Comparison of ENCODE assay signal across 30 cellular contexts in genomic region chr11:103807806-103808205, GRCh38.
A peak's percentile ranks its signal among the peaks of the same experiment; 100 is the strongest.
DNase-seq lines count a peak whose midpoint lies in the region; ATAC-seq, FAIRE-seq and TF ChIP-seq lines count a peak whose summit lies in the region.
"Had no signal": no experiment of that assay in that cellular context is flagged by ENCODE, and none has a peak within 500 bp of the region (broad histone marks: within the 10 kb centered on the region; RNA-seq: fewer than 3 reads in every experiment).

No MANE protein-coding gene starts in this region.

- H3K4me1 ChIP-seq in A673 (ENCODE audit: insufficient read depth, low read length, poor library complexity, severe bottlenecking) (peaks cover 3% of the 10 kb centered on the region), astrocyte (ENCODE audit: insufficient read depth, low read length) (peaks cover 18% of the 10 kb centered on the region), mucosa of descending colon (ENCODE audit: low read depth) (peaks cover 7% of the 10 kb centered on the region), BE2C (no peaks in the 10 kb centered on the region)
- H3K4me1 ChIP-seq: breast epithelium, parathyroid adenoma, upper lobe of right lung had no signal

- peak; percentile 37 for DNase-seq in A673 (ENCODE audit: low spot score)
- DNase-seq in HT-29 (ENCODE audit: low spot score) = peak; percentile 44
- peak; percentile 93 for DNase-seq in astrocyte (ENCODE audit: low read depth)
- peak; percentile 46 for DNase-seq in kidney glomerular epithelial cell (lab: John Stamatoyannopoulos, UW)
- DNase-seq in mucosa of descending colon = no peak
- DNase-seq in BE2C = no peak
- DNase-seq in sciatic nerve (ENCODE audit: low spot score) = no peak
- no peak for DNase-seq in head of caudate nucleus
- DNase-seq: activated CD4-positive, CD25-positive, alpha-beta regulatory T cell treated with anti-CD3 and anti-CD28 coated beads, Interleukin-2, amount 50 U/mL, for 72 hours; activated CD8-positive, alpha-beta T cell treated with anti-CD3 and anti-CD28 coated beads for 36 hours; activated gamma-delta T cell; activated naive CD8-positive, alpha-beta T cell treated with anti-CD3 and anti-CD28 coated beads, Interleukin-2, amount 50 U/mL, for 24 hours; activated T-cell treated with anti-CD3 and anti-CD28 coated beads for 4 hours; cortex of kidney; hypothalamus; kidney; natural killer cell; NCI-H146; NCI-H774; Right ventricle myocardium superior; substantia nigra; upper lobe of right lung had no signal

- H3K27ac Mint-ChIP-seq in astrocyte (ENCODE audit: unreplicated experiment) = no peak overlapping the region
- H3K27ac Mint-ChIP-seq: activated CD8-positive, alpha-beta T cell treated with anti-CD3 and anti-CD28 coated beads for 36 hours; activated naive CD8-positive, alpha-beta T cell treated with anti-CD3 and anti-CD28 coated beads, Interleukin-2, amount 50 U/mL, for 24 hours; mesothelial cell of epicardium; natural killer cell had no signal

- CTCF ChIA-PET in A673 (lab: Charles Lee) = no interaction called here

- peak overlapping the region; percentile 31 for H3K4me2 ChIP-seq in astrocyte (ENCODE audit: low read length)
- H3K4me2 ChIP-seq: A549; BLaER1 treated with 17β-estradiol and CSF1 and Interleukin-3, amounts not matched to agents 10 nM and 100 nM had no signal

- no peak for TF ChIP-seq CTCF in A673 (conservative IDR thresholded peaks at IDR 0.05; ENCODE audit: low read depth, low read length)
- no peak for TF ChIP-seq CTCF in astrocyte (IDR thresholded peaks at IDR 0.05; ENCODE audit: insufficient read depth, low read depth, low read length)
- TF ChIP-seq CTCF in mucosa of descending colon (IDR thresholded peaks at IDR 0.05) = no peak
- no peak for TF ChIP-seq CTCF in BE2C (IDR thresholded peaks at IDR 0.05; ENCODE audit: low read depth, low read length)

- H3K36me3 ChIP-seq in A673 (ENCODE audit: insufficient read depth, low read length, poor library complexity, severe bottlenecking) (no peaks in the 10 kb centered on the region), astrocyte (ENCODE audit: insufficient read depth, low read length) (no peaks in the 10 kb centered on the region), mucosa of descending colon (ENCODE audit: low read depth) (no peaks in the 10 kb centered on the region), BE2C (no peaks in the 10 kb centered on the region)
- H3K36me3 ChIP-seq: BLaER1 treated with 17β-estradiol and CSF1 and Interleukin-3, amounts not matched to agents 10 nM and 100 nM; breast epithelium; upper lobe of right lung had no signal

- no peak overlapping the region for H3K4me3 ChIP-seq in A673 (ENCODE audit: low read depth, low read length, poor library complexity, severe bottlenecking)
- no peak overlapping the region for H3K4me3 ChIP-seq in astrocyte (ENCODE audit: insufficient read depth, low read depth, low read length)
- no peak overlapping the region for H3K4me3 ChIP-seq in mucosa of descending colon
- H3K4me3 ChIP-seq in BE2C (ENCODE audit: low read depth, low read length) = no peak overlapping the region
- H3K4me3 ChIP-seq: A549; BLaER1 treated with 17β-estradiol and CSF1 and Interleukin-3, amounts not matched to agents 10 nM and 100 nM; breast epithelium; K562; upper lobe of right lung had no signal

- H3K27me3 ChIP-seq in A673 (replicated peaks; ENCODE audit: insufficient read depth, low read depth, low read length, poor library complexity) (no peaks in the 10 kb centered on the region), astrocyte (ENCODE audit: insufficient read depth, low read length) (no peaks in the 10 kb centered on the region), BE2C (no peaks in the 10 kb centered on the region)
- H3K27me3 ChIP-seq: BLaER1 treated with 17β-estradiol and CSF1 and Interleukin-3, amounts not matched to agents 10 nM and 100 nM; breast epithelium; upper lobe of right lung had no signal

- H3K9me3 Mint-ChIP-seq in astrocyte (ENCODE audit: unreplicated experiment) = no peaks in the 10 kb centered on the region
- H3K9me3 Mint-ChIP-seq: activated CD8-positive, alpha-beta T cell treated with anti-CD3 and anti-CD28 coated beads for 36 hours; activated naive CD8-positive, alpha-beta T cell treated with anti-CD3 and anti-CD28 coated beads, Interleukin-2, amount 50 U/mL, for 24 hours; mesothelial cell of epicardium; natural killer cell had no signal

- H2AFZ ChIP-seq in astrocyte (ENCODE audit: low read depth, low read length) = no peak overlapping the region
- H2AFZ ChIP-seq: parathyroid adenoma had no signal

- H3K4me3 Mint-ChIP-seq in astrocyte (ENCODE audit: unreplicated experiment) = no peak overlapping the region
- H3K4me3 Mint-ChIP-seq: activated CD8-positive, alpha-beta T cell treated with anti-CD3 and anti-CD28 coated beads for 36 hours; activated naive CD8-positive, alpha-beta T cell treated with anti-CD3 and anti-CD28 coated beads, Interleukin-2, amount 50 U/mL, for 24 hours; mesothelial cell of epicardium; natural killer cell had no signal

- ATAC-seq in mucosa of descending colon (no peak), sciatic nerve (no peak)
- ATAC-seq: A549; activated CD8-positive, alpha-beta T cell treated with anti-CD3 and anti-CD28 coated beads for 36 hours; activated naive CD8-positive, alpha-beta T cell treated with anti-CD3 and anti-CD28 coated beads, Interleukin-2, amount 50 U/mL, for 24 hours; K562; natural killer cell; upper lobe of right lung had no signal

- peaks cover 37% of the 10 kb centered on the region for H3K4me1 Mint-ChIP-seq in astrocyte (ENCODE audit: low read depth, unreplicated experiment)
- H3K4me1 Mint-ChIP-seq: activated naive CD8-positive, alpha-beta T cell treated with anti-CD3 and anti-CD28 coated beads, Interleukin-2, amount 50 U/mL, for 24 hours; natural killer cell had no signal

- H3K27ac ChIP-seq in A673 (ENCODE audit: low read depth, low read length, poor library complexity, severe bottlenecking) = no peak overlapping the region
- H3K27ac ChIP-seq in astrocyte (ENCODE audit: low read depth, low read length) = peak overlapping the region; percentile 20
- H3K27ac ChIP-seq: BLaER1 treated with 17β-estradiol and CSF1 and Interleukin-3, amounts not matched to agents 10 nM and 100 nM; parathyroid adenoma; upper lobe of right lung had no signal

- intact Hi-C loops in A673 (cut with micrococcal nuclease; ENCODE audit: unreplicated experiment) = no loop called here
- intact Hi-C loops in mucosa of descending colon (cut with DNase I, micrococcal nuclease) = no loop called here
- intact Hi-C loops in sciatic nerve (cut with DNase I) = no loop called here
- intact Hi-C loops in head of caudate nucleus (cut with DNase I) = no loop called here

- H3K27me3 Mint-ChIP-seq in astrocyte (ENCODE audit: low read depth, unreplicated experiment) = no peaks in the 10 kb centered on the region
- H3K27me3 Mint-ChIP-seq: activated CD8-positive, alpha-beta T cell treated with anti-CD3 and anti-CD28 coated beads for 36 hours; activated naive CD8-positive, alpha-beta T cell treated with anti-CD3 and anti-CD28 coated beads, Interleukin-2, amount 50 U/mL, for 24 hours had no signal

- peak; percentile 67 for FAIRE-seq in astrocyte (lab: Jason Lieb, UNC)
- FAIRE-seq: A549, endometrium, H54, K562, kidney had no signal

- BruUV-seq in A673 (replicated peaks; lab: Mats Ljungman, UMichigan) = no TSS peak

- no peak overlapping the region for H3K9ac ChIP-seq in astrocyte (ENCODE audit: low read length)
- H3K9ac ChIP-seq: BLaER1 treated with 17β-estradiol and CSF1 and Interleukin-3, amounts not matched to agents 10 nM and 100 nM; parathyroid adenoma had no signal

- no peaks in the 10 kb centered on the region for H4K20me1 ChIP-seq in astrocyte (ENCODE audit: insufficient read depth, low read length)
- H4K20me1 ChIP-seq: BLaER1 treated with 17β-estradiol and CSF1 and Interleukin-3, amounts not matched to agents 10 nM and 100 nM had no signal

- H3K79me2 ChIP-seq in astrocyte (ENCODE audit: insufficient read depth, low read length) = no peaks in the 10 kb centered on the region
- H3K79me2 ChIP-seq: parathyroid adenoma had no signal

- H3K9me3 ChIP-seq in A673 (ENCODE audit: low read depth, low read length, poor library complexity, severe bottlenecking) (no peaks in the 10 kb centered on the region), astrocyte (ENCODE audit: insufficient read depth, low read depth, low read length) (no peaks in the 10 kb centered on the region), mucosa of descending colon (no peaks in the 10 kb centered on the region), BE2C (no peaks in the 10 kb centered on the region)
- H3K9me3 ChIP-seq: A549; BLaER1 treated with 17β-estradiol and CSF1 and Interleukin-3, amounts not matched to agents 10 nM and 100 nM; breast epithelium; upper lobe of right lung had no signal

- no peaks in the 10 kb centered on the region for H3K36me3 Mint-ChIP-seq in astrocyte (ENCODE audit: low read depth, unreplicated experiment)
- H3K36me3 Mint-ChIP-seq: mesothelial cell of epicardium, natural killer cell had no signal

- POLR2A ChIA-PET in A673 (lab: Charles Lee; ENCODE audit: low non-redundant PET) = no interaction called here

Comparison
In these comparisons a context has a peak if more than half of its experiments do, and no peak if none do; other contexts are left out.
1. DNase-seq: peak in A673 (single experiment), HT-29 (single experiment), astrocyte (single experiment) and kidney glomerular epithelial cell (single experiment); none in mucosa of descending colon (0 of 3), BE2C (single experiment), sciatic nerve (single experiment) and head of caudate nucleus (0 of 42).